10 cellular contexts compared by ENCODE assay signal in the genomic region with DNA sequence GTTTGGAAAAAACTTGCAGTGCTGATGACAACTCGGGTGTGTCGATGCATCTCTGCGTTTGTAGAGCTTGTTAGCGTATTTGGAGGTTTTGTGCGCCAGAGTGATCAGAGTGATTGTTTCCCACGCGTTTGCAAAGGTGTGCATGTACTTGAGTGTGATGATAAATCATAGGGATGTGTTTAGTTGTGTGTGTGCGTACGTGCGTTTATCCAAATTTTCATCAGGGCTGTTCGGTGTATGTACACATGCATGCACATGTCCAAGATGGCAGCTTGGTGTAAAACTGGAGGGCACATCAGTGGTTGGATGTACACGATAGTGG. TPM values are rescaled to one million over a fixed set of nuclear protein-coding genes. Genes with fewer than 3 reads are reported as not detected.
A peak's percentile ranks its signal among the peaks of the same experiment; 100 is the strongest.
DNase-seq lines count a peak whose midpoint lies in the region; ATAC-seq and TF ChIP-seq lines count a peak whose summit lies in the region.
"Had no signal": no experiment of that assay in that cellular context is flagged by ENCODE, and none has a peak within 500 bp of the region (broad histone marks: within the 10 kb centered on the region; RNA-seq: fewer than 3 reads in every experiment).

No MANE protein-coding gene starts in this region.

- H3K4me3 ChIP-seq in A673 (ENCODE audit: low read depth, low read length, poor library complexity, severe bottlenecking) = peak overlapping the region; percentile 47
- H3K4me3 ChIP-seq in HUES64 (ENCODE audit: low read length) = peak overlapping the region; percentile 55
- H3K4me3 ChIP-seq in endodermal cell (ENCODE audit: low read length) = peak overlapping the region; percentile 72

- H3K4me3 Mint-ChIP-seq in endodermal cell (peak overlapping the region; percentile 46), nephron progenitor cell (peak overlapping the region; percentile 73)

- H3K4me1 Mint-ChIP-seq in endodermal cell = peaks cover 4% of the 10 kb centered on the region
- H3K4me1 Mint-ChIP-seq in nephron progenitor cell = no peaks in the 10 kb centered on the region

- no peak overlapping the region for H3K27ac Mint-ChIP-seq in endodermal cell
- H3K27ac Mint-ChIP-seq in nephron progenitor cell = no peak overlapping the region

- intact Hi-C loops in A673 (cut with micrococcal nuclease; ENCODE audit: unreplicated experiment) = no loop called here
- intact Hi-C loops in head of caudate nucleus (cut with DNase I) = no loop called here

- H3K36me3 Mint-ChIP-seq in endodermal cell (ENCODE audit: low read depth) (no peaks in the 10 kb centered on the region), nephron progenitor cell (ENCODE audit: low read depth) (no peaks in the 10 kb centered on the region)

- TF ChIP-seq CTCF in A673 (conservative IDR thresholded peaks at IDR 0.05; ENCODE audit: low read depth, low read length) = no peak
- TF ChIP-seq CTCF in endodermal cell (conservative IDR thresholded peaks at IDR 0.05) = no peak
- TF ChIP-seq CTCF in nephron progenitor cell (IDR thresholded peaks at IDR 0.05) = no peak

- 56% methylated on average over 12 of the region's 12 CpGs for WGBS in HUES64
- 41 to 66% methylated on average over 4 to 12 of the region's 12 CpGs for WGBS in endodermal cell (ENCODE audit: insufficient coverage in 1 of 2, insufficient read length in 1 of 2), 2 experiments

- H3K27me3 ChIP-seq in A673 (replicated peaks; ENCODE audit: insufficient read depth, low read depth, low read length, poor library complexity) (peaks cover 15% of the 10 kb centered on the region), HUES64 (ENCODE audit: insufficient read depth, low read length) (peaks cover 39% of the 10 kb centered on the region), endodermal cell (ENCODE audit: control insufficient read depth, insufficient read depth, low read length, poor library complexity, severe bottlenecking) (peaks cover 61% of the 10 kb centered on the region)

- H3K36me3 ChIP-seq in A673 (ENCODE audit: insufficient read depth, low read length, poor library complexity, severe bottlenecking) (no peaks in the 10 kb centered on the region), HUES64 (ENCODE audit: insufficient read depth, low read length) (no peaks in the 10 kb centered on the region), endodermal cell (ENCODE audit: control insufficient read depth, insufficient read depth, low read length) (no peaks in the 10 kb centered on the region)

- no TSS peak for BruUV-seq in A673 (replicated peaks; lab: Mats Ljungman, UMichigan)

- H3K27ac ChIP-seq in A673 (ENCODE audit: low read depth, low read length, poor library complexity, severe bottlenecking) (no peak overlapping the region), HUES64 (ENCODE audit: low read depth, low read length) (no peak overlapping the region), endodermal cell (ENCODE audit: low read depth, low read length) (no peak overlapping the region)

- CTCF ChIA-PET in A673 (lab: Charles Lee) = no interaction called here

- H3K4me1 ChIP-seq in A673 (ENCODE audit: insufficient read depth, low read length, poor library complexity, severe bottlenecking) = no peaks in the 10 kb centered on the region
- 0 out of 2 replicates have a peak, but pooled peaks cover 4% of the 10 kb centered on the region for H3K4me1 ChIP-seq in HUES64 (ENCODE audit: insufficient read depth, low read length)
- no peaks in the 10 kb centered on the region for H3K4me1 ChIP-seq in endodermal cell (ENCODE audit: control insufficient read depth, insufficient read depth, low read length)

- H3K27me3 Mint-ChIP-seq in endodermal cell (ENCODE audit: insufficient read depth) (peaks cover 66% of the 10 kb centered on the region), nephron progenitor cell (ENCODE audit: low read depth, poor library complexity) (peaks cover 78% of the 10 kb centered on the region)

- 0 out of 2 replicates have a peak overlapping the region, but pooled peaks have one; percentile 14 for H3K9ac ChIP-seq in HUES64 (ENCODE audit: low read depth, low read length)
- H3K9ac ChIP-seq in endodermal cell (ENCODE audit: extremely low read depth, low read length, poor library complexity, severe bottlenecking) = no peak overlapping the region

- H3K9me3 ChIP-seq in A673 (ENCODE audit: low read depth, low read length, poor library complexity, severe bottlenecking) = no peaks in the 10 kb centered on the region
- no peaks in the 10 kb centered on the region for H3K9me3 ChIP-seq in HUES64 (ENCODE audit: insufficient read depth, low read depth, low read length)
- H3K9me3 ChIP-seq in endodermal cell (ENCODE audit: control insufficient read depth, low read length) = no peaks in the 10 kb centered on the region

- no peak for DNase-seq in A673 (ENCODE audit: low spot score)
- DNase-seq in endodermal cell = no peak
- no peak for DNase-seq in nephron progenitor cell
- DNase-seq in activated CD4-positive, CD25-positive, alpha-beta regulatory T cell treated with anti-CD3 and anti-CD28 coated beads, Interleukin-2, amount 50 U/mL, for 72 hours = no peak
- DNase-seq in head of caudate nucleus = no peak
- DNase-seq: activated effector memory CD4-positive, alpha-beta T cell treated with anti-CD3 and anti-CD28 coated beads, Interleukin-2, amount 50 U/mL, for 16 hours; NCI-H510A had no signal

- ATAC-seq in GM21447 (IDR thresholded peaks at IDR 0.05; ENCODE audit: unreplicated experiment) = no peak
- ATAC-seq in GM18517 (IDR thresholded peaks at IDR 0.05; ENCODE audit: unreplicated experiment) = no peak

- POLR2A ChIA-PET in A673 (lab: Charles Lee; ENCODE audit: low non-redundant PET) = no interaction called here

- H3K9me3 Mint-ChIP-seq in endodermal cell (no peaks in the 10 kb centered on the region), nephron progenitor cell (peaks cover 17% of the 10 kb centered on the region)

RNA-seq across cellular contexts. Expression of a gene that starts 0.2 kb away (rescaled TPM):
- total RNA-seq in A673 (2021) = 0.24 and 0.39 TPM in 2 replicates
- 0.50 TPM for polyA plus RNA-seq in HUES64 (2013, experiment 1 of 2)
- polyA plus RNA-seq in HUES64 (2013, experiment 2 of 2) = 0.57 TPM
- not detected for total RNA-seq in endodermal cell
- polyA plus RNA-seq in endodermal cell (2013, experiment 1 of 2) = 0.36 TPM
- 0.58 TPM for polyA plus RNA-seq in endodermal cell (2013, experiment 2 of 2)

RNA-seq across cellular contexts. Expression of a gene that starts 29.2 kb away (rescaled TPM):
- total RNA-seq in A673 (2021) (6.3 TPM in 2 replicates), endodermal cell (1 to 10 TPM; 2.4 to 2.7 TPM)
- 3.3 TPM for polyA plus RNA-seq in HUES64 (2013, experiment 1 of 2)
- 3.6 TPM for polyA plus RNA-seq in HUES64 (2013, experiment 2 of 2)
- 10.4 TPM for polyA plus RNA-seq in endodermal cell (2013, experiment 1 of 2)
- polyA plus RNA-seq in endodermal cell (2013, experiment 2 of 2) = 8.7 TPM

RNA-seq across cellular contexts. Expression of a gene that starts 48.2 kb away (rescaled TPM):
- total RNA-seq in A673 (2021) (37.4 and 43.1 TPM in 2 replicates), endodermal cell (10 to 100 TPM; 36.8 to 47.5 TPM)
- 26.2 TPM for polyA plus RNA-seq in HUES64 (2013, experiment 1 of 2)
- polyA plus RNA-seq in HUES64 (2013, experiment 2 of 2) = 31.1 TPM
- polyA plus RNA-seq in endodermal cell (2013, experiment 1 of 2) = 36.7 TPM
- polyA plus RNA-seq in endodermal cell (2013, experiment 2 of 2) = 41.6 TPM

RNA-seq across cellular contexts. Expression of a gene that starts 51.0 kb away (rescaled TPM):
- total RNA-seq in A673 (2021) (192 and 199 TPM in 2 replicates), endodermal cell (100 to 1,000 TPM; 121 to 162 TPM)
- polyA plus RNA-seq in HUES64 (2013, experiment 1 of 2) = 181 TPM
- 236 TPM for polyA plus RNA-seq in HUES64 (2013, experiment 2 of 2)
- polyA plus RNA-seq in endodermal cell (2013, experiment 1 of 2) = 372 TPM
- 366 TPM for polyA plus RNA-seq in endodermal cell (2013, experiment 2 of 2)

RNA-seq across cellular contexts. Expression of a gene that starts 58.3 kb away (rescaled TPM):
- total RNA-seq in A673 (2021) = 7.6 and 11.9 TPM in 2 replicates
- polyA plus RNA-seq in HUES64 (2013, experiment 1 of 2) = 22.6 TPM
- polyA plus RNA-seq in HUES64 (2013, experiment 2 of 2) = 26.2 TPM
- total RNA-seq in endodermal cell = 10 to 100 TPM; 14.1 to 18.7 TPM
- polyA plus RNA-seq in endodermal cell (2013, experiment 1 of 2) = 19.3 TPM
- 18.7 TPM for polyA plus RNA-seq in endodermal cell (2013, experiment 2 of 2)
